Comparison of ENCODE assay signal across 17 cellular contexts in genomic region chr16:56980203-56980535, GRCh38. TPM values are rescaled to one million over a fixed set of nuclear protein-coding genes. Genes with fewer than 3 reads are reported as not detected.
DNase-seq lines count a peak whose midpoint lies in the region; ATAC-seq and TF ChIP-seq lines count a peak whose summit lies in the region.
"Had no signal": no experiment of that assay in that cellular context is flagged by ENCODE, and none has a peak within 500 bp of the region (broad histone marks: within the 10 kb centered on the region; RNA-seq: fewer than 3 reads in every experiment).

No MANE protein-coding gene starts in this region.

- no peak overlapping the region for H2AFZ ChIP-seq in OCI-LY7 (ENCODE audit: low read length)

- H3K4me3 ChIP-seq in OCI-LY7 (ENCODE audit: low read depth, low read length, poor library complexity, severe bottlenecking): no peak overlapping the region
- H3K4me3 ChIP-seq in right lobe of liver: no peak overlapping the region
- H3K4me3 ChIP-seq in endodermal cell (ENCODE audit: low read length): no peak overlapping the region
- H3K4me3 ChIP-seq: Peyer's patch, SJSA1 had no signal

- ATAC-seq in stimulated activated naive CD8-positive, alpha-beta T cell treated with anti-CD3 and anti-CD28 coated beads, Interleukin-15, amount 100 ng/mL, for 72 hours: no peak
- no peak for ATAC-seq in stimulated activated naive CD8-positive, alpha-beta T cell treated with anti-CD3 and anti-CD28 coated beads, Interleukin-15, Interleukin-2, amounts not matched to agents 100 U/mL and 50 U/mL, for 24 hours
- ATAC-seq in right lobe of liver (peak in 1 of 4 donors; percentile 16), HG03457 (IDR thresholded peaks at IDR 0.05; ENCODE audit: unreplicated experiment) (no peak)
- ATAC-seq in stimulated activated effector memory CD8-positive, alpha-beta T cell treated with anti-CD3 and anti-CD28 coated beads, Interleukin-12 subunit alpha, Interleukin-12 subunit beta, amount 100 ng/mL, for 72 hours: no peak

- no peak for TF ChIP-seq POLR2A in right lobe of liver (IDR thresholded peaks at IDR 0.05)

- H3K9ac ChIP-seq in endodermal cell (ENCODE audit: extremely low read depth, low read length, poor library complexity, severe bottlenecking): no peak overlapping the region

- H3K27me3 ChIP-seq in right lobe of liver: no peaks in the 10 kb centered on the region
- no peaks in the 10 kb centered on the region for H3K27me3 ChIP-seq in endodermal cell (ENCODE audit: control insufficient read depth, insufficient read depth, low read length, poor library complexity, severe bottlenecking)
- H3K27me3 ChIP-seq: Peyer's patch, SJSA1 had no signal

- H3K9me3 ChIP-seq in OCI-LY7 (ENCODE audit: low read length) (no peaks in the 10 kb centered on the region), right lobe of liver (no peaks in the 10 kb centered on the region), endodermal cell (ENCODE audit: control insufficient read depth, low read length) (no peaks in the 10 kb centered on the region)
- H3K9me3 ChIP-seq: Peyer's patch, SJSA1 had no signal

- intact Hi-C loops in OCI-LY7 (cut with micrococcal nuclease; ENCODE audit: unreplicated experiment) (no loop called here), right lobe of liver (cut with DNase I) (no loop called here)

- TSS peak; percentile 65 for BruUV-seq in OCI-LY7 (replicated peaks; lab: Mats Ljungman, UMichigan)

- H3K36me3 Mint-ChIP-seq in endodermal cell (ENCODE audit: low read depth): no peaks in the 10 kb centered on the region
- H3K36me3 Mint-ChIP-seq in stimulated activated effector memory CD8-positive, alpha-beta T cell treated with anti-CD3 and anti-CD28 coated beads, Interleukin-12 subunit alpha, Interleukin-12 subunit beta, amount 100 ng/mL, for 72 hours: peaks cover 29% of the 10 kb centered on the region

- POLR2A ChIA-PET in OCI-LY7 (lab: Charles Lee): interaction anchor here (1.2 kb wide), 1 partner anchor 61 kb away, joined by 4 read pairs; no protein-coding TSS in a partner anchor

- H3K9me2 ChIP-seq in OCI-LY7 (ENCODE audit: insufficient read depth, low read length): no peaks in the 10 kb centered on the region

- H3K4me1 ChIP-seq in OCI-LY7 (ENCODE audit: insufficient read depth, low read length, poor library complexity, severe bottlenecking): peaks cover 95% of the 10 kb centered on the region
- H3K4me1 ChIP-seq in right lobe of liver: peaks cover 0 to 14% (median 6%) of the 10 kb centered on the region in 4 donors
- H3K4me1 ChIP-seq in endodermal cell (ENCODE audit: control insufficient read depth, insufficient read depth, low read length): no peaks in the 10 kb centered on the region

- H3K79me2 ChIP-seq in OCI-LY7 (ENCODE audit: insufficient read depth, low read depth, low read length): no peaks in the 10 kb centered on the region

- no peaks in the 10 kb centered on the region for H4K20me1 ChIP-seq in OCI-LY7 (ENCODE audit: insufficient read depth, low read length)

- H3K36me3 ChIP-seq in OCI-LY7 (ENCODE audit: insufficient read depth, low read length): peaks cover 19% of the 10 kb centered on the region; the same call in 1 of the 2 replicates
- H3K36me3 ChIP-seq in right lobe of liver: no peaks in the 10 kb centered on the region
- no peaks in the 10 kb centered on the region for H3K36me3 ChIP-seq in endodermal cell (ENCODE audit: control insufficient read depth, insufficient read depth, low read length)
- H3K36me3 ChIP-seq: Peyer's patch, SJSA1 had no signal

- no peaks in the 10 kb centered on the region for H3K27me3 Mint-ChIP-seq in stimulated activated naive CD8-positive, alpha-beta T cell treated with anti-CD3 and anti-CD28 coated beads, Interleukin-15, amount 100 ng/mL, for 72 hours
- H3K27me3 Mint-ChIP-seq in endodermal cell (ENCODE audit: insufficient read depth): peaks cover 11% of the 10 kb centered on the region

- peaks cover 93% of the 10 kb centered on the region for H3K4me1 Mint-ChIP-seq in stimulated activated naive CD8-positive, alpha-beta T cell treated with anti-CD3 and anti-CD28 coated beads, Interleukin-15, amount 100 ng/mL, for 72 hours
- peaks cover 6% of the 10 kb centered on the region for H3K4me1 Mint-ChIP-seq in endodermal cell
- H3K4me1 Mint-ChIP-seq in stimulated activated effector memory CD8-positive, alpha-beta T cell treated with anti-CD3 and anti-CD28 coated beads, Interleukin-12 subunit alpha, Interleukin-12 subunit beta, amount 100 ng/mL, for 72 hours: peaks cover 57% of the 10 kb centered on the region

- CTCF ChIA-PET in OCI-LY7 (lab: Charles Lee; ENCODE audit: unreplicated experiment): no interaction called here

- TF ChIP-seq CTCF in OCI-LY7 (conservative IDR thresholded peaks at IDR 0.05; ENCODE audit: low read length) (no peak), right lobe of liver (IDR thresholded peaks at IDR 0.05) (no peak), endodermal cell (conservative IDR thresholded peaks at IDR 0.05) (no peak)

- peak overlapping the region; percentile 18 to 74 for H3K4me3 Mint-ChIP-seq in stimulated activated naive CD8-positive, alpha-beta T cell treated with anti-CD3 and anti-CD28 coated beads, Interleukin-15, amount 100 ng/mL, for 72 hours
- H3K4me3 Mint-ChIP-seq in endodermal cell: no peak overlapping the region
- H3K4me3 Mint-ChIP-seq in stimulated activated effector memory CD8-positive, alpha-beta T cell treated with anti-CD3 and anti-CD28 coated beads, Interleukin-12 subunit alpha, Interleukin-12 subunit beta, amount 100 ng/mL, for 72 hours: no peak overlapping the region
- H3K4me3 Mint-ChIP-seq: H9 had no signal

- H3K27ac Mint-ChIP-seq in stimulated activated naive CD8-positive, alpha-beta T cell treated with anti-CD3 and anti-CD28 coated beads, Interleukin-15, amount 100 ng/mL, for 72 hours: peak overlapping the region in 1 of 2 donors; percentile 89
- H3K27ac Mint-ChIP-seq in endodermal cell: no peak overlapping the region
- no peak overlapping the region for H3K27ac Mint-ChIP-seq in stimulated activated effector memory CD8-positive, alpha-beta T cell treated with anti-CD3 and anti-CD28 coated beads, Interleukin-12 subunit alpha, Interleukin-12 subunit beta, amount 100 ng/mL, for 72 hours
- H3K27ac Mint-ChIP-seq: H9 had no signal

- 57% methylated on average over 4 of the region's 4 CpGs for whole genome bisulfite sequencing in right lobe of liver (ENCODE audit: insufficient coverage, low coverage, low lambda C conversion rate, missing lambda C conversion rate)
- WGBS in endodermal cell (ENCODE audit: insufficient coverage in 1 of 2, insufficient read length in 1 of 2), 2 experiments: 90 to 92% methylated on average over 3 to 4 of the region's 4 CpGs

- H3K9me3 Mint-ChIP-seq in stimulated activated naive CD8-positive, alpha-beta T cell treated with anti-CD3 and anti-CD28 coated beads, Interleukin-15, amount 100 ng/mL, for 72 hours: no peaks in the 10 kb centered on the region
- H3K9me3 Mint-ChIP-seq in endodermal cell: no peaks in the 10 kb centered on the region
- H3K9me3 Mint-ChIP-seq in stimulated activated effector memory CD8-positive, alpha-beta T cell treated with anti-CD3 and anti-CD28 coated beads, Interleukin-12 subunit alpha, Interleukin-12 subunit beta, amount 100 ng/mL, for 72 hours: no peaks in the 10 kb centered on the region
- H3K9me3 Mint-ChIP-seq: H9 had no signal

- DNase-seq in stimulated activated naive CD8-positive, alpha-beta T cell treated with anti-CD3 and anti-CD28 coated beads, Interleukin-15, amount 100 ng/mL, for 72 hours: no peak
- DNase-seq in stimulated activated naive CD8-positive, alpha-beta T cell treated with anti-CD3 and anti-CD28 coated beads, Interleukin-15, Interleukin-2, amounts not matched to agents 100 U/mL and 50 U/mL, for 24 hours: no peak
- DNase-seq in OCI-LY7 (ENCODE audit: low spot score) (no peak), right lobe of liver (no peak), endodermal cell (no peak)
- DNase-seq in stimulated activated effector memory CD8-positive, alpha-beta T cell treated with anti-CD3 and anti-CD28 coated beads, Interleukin-12 subunit alpha, Interleukin-12 subunit beta, amount 100 ng/mL, for 72 hours (ENCODE audit: low spot score in 2 of 2): no peak
- DNase-seq: DMS153, GF-D8, H9, NCI-H1105, NCI-H2081, NCI-H446 treated with DMSO at 0.1 percent for 48 hours, NCI-H69, Peyer's patch had no signal

- H3K4me2 ChIP-seq in OCI-LY7 (ENCODE audit: low read length): no peak overlapping the region

- H3K27ac ChIP-seq in OCI-LY7 (ENCODE audit: low read depth, low read length, poor library complexity, severe bottlenecking) (peak overlapping the region; percentile 80), right lobe of liver (peak overlapping the region in 2 of 3 donors; percentile 58 to 72), endodermal cell (ENCODE audit: low read depth, low read length) (no peak overlapping the region)
- H3K27ac ChIP-seq: Peyer's patch, SJSA1 had no signal

RNA-seq across cellular contexts. Expression of gene NLRC5, which starts 9.2 kb away (rescaled TPM):
- 156 and 199 TPM in 2 replicates for total RNA-seq in OCI-LY7 (2014; rRNA removed; shearing (Covaris generic))
- 305 and 310 TPM in 2 replicates for total RNA-seq in OCI-LY7 (2022)
- total RNA-seq in right lobe of liver: 10 to 100 TPM in 5 of 6 experiments, 1 to 10 TPM in 1; 4.6 to 25.2 (median 13.3) TPM
- total RNA-seq in endodermal cell: under 1 TPM; 0.64 to 0.97 TPM
- 0.21 TPM for polyA plus RNA-seq in endodermal cell (2013, experiment 1 of 2)
- polyA plus RNA-seq in endodermal cell (2013, experiment 2 of 2): 0.12 TPM

RNA-seq across cellular contexts. Expression of gene CETP, which starts 18.4 kb away (rescaled TPM):
- 0.54 and 0.67 TPM in 2 replicates for total RNA-seq in OCI-LY7 (2014; rRNA removed; shearing (Covaris generic))
- total RNA-seq in OCI-LY7 (2022): 0.41 and 0.65 TPM in 2 replicates
- total RNA-seq in right lobe of liver: 10 to 100 TPM in 1 of 6 experiments, 1 to 10 TPM in 4, under 1 TPM in 1; 0.62 to 11.8 (median 4.7) TPM
- total RNA-seq in endodermal cell: not detected
- polyA plus RNA-seq in endodermal cell (2013, experiment 1 of 2): not detected
- polyA plus RNA-seq in endodermal cell (2013, experiment 2 of 2): not detected
- total RNA-seq: H9, LHCN-M2 had no signal

RNA-seq across cellular contexts. Expression of gene HERPUD1, which starts 48.2 kb away (rescaled TPM):
- total RNA-seq in OCI-LY7 (2014; rRNA removed; shearing (Covaris generic)): 121 and 140 TPM in 2 replicates
- total RNA-seq in OCI-LY7 (2022) (294 and 342 TPM in 2 replicates), right lobe of liver (100 to 1,000 TPM; 103 to 185 (median 133) TPM), endodermal cell (10 to 100 TPM; 21.5 to 40.6 TPM)
- polyA plus RNA-seq in endodermal cell (2013, experiment 1 of 2): 51.1 TPM
- polyA plus RNA-seq in endodermal cell (2013, experiment 2 of 2): 39.7 TPM

Comparison
In these comparisons a context has a peak if more than half of its experiments do, and no peak if none do; other contexts are left out.
1. H3K4me3 Mint-ChIP-seq: peak in stimulated activated naive CD8-positive, alpha-beta T cell treated with anti-CD3 and anti-CD28 coated beads, Interleukin-15, amount 100 ng/mL, for 72 hours (2 of 2); none in endodermal cell (single experiment) and stimulated activated effector memory CD8-positive, alpha-beta T cell treated with anti-CD3 and anti-CD28 coated beads, Interleukin-12 subunit alpha, Interleukin-12 subunit beta, amount 100 ng/mL, for 72 hours (single experiment).
2. RNA of gene NLRC5, which starts 9.2 kb away (total RNA-seq): 156 to 310 TPM in OCI-LY7; 4.6 to 25.2 TPM in right lobe of liver and 0.64 to 0.97 TPM in endodermal cell; every median in the first group is over 4 times any median in the second.